In genomic region chr17:81911277-81911961, GRCh38 we compare ENCODE assay signal across 8 cellular contexts. TPM values are rescaled to one million over a fixed set of nuclear protein-coding genes. Genes with fewer than 3 reads are reported as not detected.
DNase-seq lines count a peak whose midpoint lies in the region; ATAC-seq and TF ChIP-seq lines count a peak whose summit lies in the region.

PCYT2 (minus strand) TSS chr17:81911399; CDS start chr17:81911355, 44 bp downstream.

- peak within 1 kb of the TSS; percentile 72 for H3K14ac ChIP-seq in trophoblast cell (ENCODE audit: low read length)

- H3K18ac ChIP-seq in trophoblast cell (ENCODE audit: low read length), result peak within 1 kb of the TSS; percentile 76

- H3K27me3 ChIP-seq in GM06990 (replicated peaks; ENCODE audit: control insufficient read depth, insufficient read depth, low read length) (no peaks in the 10 kb centered on the region), trophoblast cell (ENCODE audit: insufficient read depth, low read length) (no peaks in the 10 kb centered on the region), tibial nerve (no peaks in the 10 kb centered on the region)

- peak within 1 kb of the TSS; percentile 69 for H2AK5ac ChIP-seq in trophoblast cell (ENCODE audit: low read length)

- H3K9ac ChIP-seq in trophoblast cell (ENCODE audit: low read length), result peak within 1 kb of the TSS; percentile 79

- intact Hi-C loops in Right ventricle myocardium superior (cut with DNase I), result no loop called here

- peak in 1 of 2 donors; percentile 77 for TF ChIP-seq POLR2A in tibial nerve (IDR thresholded peaks at IDR 0.05)

- TF ChIP-seq EP300 in tibial nerve (IDR thresholded peaks at IDR 0.05), result no peak

- peak within 1 kb of the TSS; percentile 48 for H3K27ac ChIP-seq in trophoblast cell (ENCODE audit: low read depth, low read length)
- peak within 1 kb of the TSS; percentile 65 to 95 (median 86) for H3K27ac ChIP-seq in tibial nerve

- peaks cover 3% of the 10 kb centered on the region for H3K79me1 ChIP-seq in trophoblast cell (ENCODE audit: low read length)

- H4K12ac ChIP-seq in trophoblast cell (ENCODE audit: low read depth, low read length), result peak within 1 kb of the TSS; percentile 32

- no peak within 1 kb of the TSS for H2BK12ac ChIP-seq in trophoblast cell (ENCODE audit: low read length)

- peaks cover 4% of the 10 kb centered on the region for H3K79me2 ChIP-seq in trophoblast cell (ENCODE audit: control insufficient read depth, insufficient read depth, low read length, poor library complexity)

- H3K4me1 ChIP-seq in trophoblast cell (ENCODE audit: control insufficient read depth in 1 of 2, insufficient read depth in 2 of 2, low read length in 2 of 2) (peaks cover 6% of the 10 kb centered on the region in 2 experiments), tibial nerve (peaks cover 0 to 29% (median 15%) of the 10 kb centered on the region in 4 donors)

- H3K4ac ChIP-seq in trophoblast cell (ENCODE audit: low read depth, low read length), result peak within 1 kb of the TSS; percentile 11

- DNase-seq in GM06990 (ENCODE audit: extremely low read depth, insufficient read length), result peak; percentile 84
- peak; percentile 79 to 91 (median 91) for DNase-seq in NCI-H1417 (lab: John Stamatoyannopoulos, UW)
- peak; percentile 91 for DNase-seq in SW480 (ENCODE audit: low spot score)
- peak; percentile 86 for DNase-seq in activated naive CD8-positive, alpha-beta T cell treated with anti-CD3 and anti-CD28 coated beads, Interleukin-2, amount 50 U/mL, for 16 hours (ENCODE audit: low read depth, low spot score)
- DNase-seq in Right ventricle myocardium superior, result peak; percentile 93
- DNase-seq in trophoblast cell, result peak; percentile 88 to 93
- peak; percentile 77 to 81 for DNase-seq in tibial nerve (ENCODE audit: low spot score in 2 of 2)

- ATAC-seq in HG02610 (IDR thresholded peaks at IDR 0.05; ENCODE audit: unreplicated experiment) (peak; percentile 68), Right ventricle myocardium superior (ENCODE audit: poor library complexity) (peak; percentile 95)

- peak within 1 kb of the TSS; percentile 54 for H2AFZ ChIP-seq in trophoblast cell (ENCODE audit: insufficient read depth, low read length, poor library complexity)

- H3K9me3 ChIP-seq in trophoblast cell (ENCODE audit: insufficient read depth, low read depth, low read length) (no peaks in the 10 kb centered on the region), tibial nerve (no peaks in the 10 kb centered on the region)

- no CpG with 5 or more reads among the region's 84 CpGs for WGBS in trophoblast cell (ENCODE audit: extremely low coverage, insufficient coverage, insufficient read length)
- WGBS in tibial nerve, 2 donors, result 4 to 10% methylated on average over 27 to 65 of the region's 84 CpGs

- H2BK120ac ChIP-seq in trophoblast cell (ENCODE audit: insufficient read depth, low read length, poor library complexity), result peak within 1 kb of the TSS; percentile 59

- H3K4me3 ChIP-seq in GM06990 (replicated peaks; ENCODE audit: low read depth, low read length) (peak within 1 kb of the TSS; percentile 72), trophoblast cell (ENCODE audit: low read depth, low read length) (peak within 1 kb of the TSS; percentile 94), tibial nerve (peak within 1 kb of the TSS; percentile 71 to 89 (median 77))

- peak within 1 kb of the TSS; percentile 46 for H2BK5ac ChIP-seq in trophoblast cell (ENCODE audit: low read depth, low read length, poor library complexity)

- no peak within 1 kb of the TSS for H3K23ac ChIP-seq in trophoblast cell (ENCODE audit: low read length)

- peak within 1 kb of the TSS; percentile 67 for H4K91ac ChIP-seq in trophoblast cell (ENCODE audit: low read depth, low read length)

- H3K4me2 ChIP-seq in trophoblast cell (ENCODE audit: low read length), result peak within 1 kb of the TSS; percentile 95

- TF ChIP-seq CTCF in GM06990 (IDR thresholded peaks at IDR 0.05; ENCODE audit: insufficient read depth, low read length, poor library complexity, severe bottlenecking), result peak; percentile 5
- TF ChIP-seq CTCF in tibial nerve (IDR thresholded peaks at IDR 0.05), result peak in 1 of 5 experiments; percentile 8

- H3K36me3 ChIP-seq in GM06990 (ENCODE audit: control insufficient read depth, insufficient read depth, low read length), result peaks cover 39% of the 10 kb centered on the region
- peaks cover 70 to 71% of the 10 kb centered on the region in 2 experiments for H3K36me3 ChIP-seq in trophoblast cell (ENCODE audit: control insufficient read depth in 1 of 2, insufficient read depth in 2 of 2, low read length in 2 of 2)
- H3K36me3 ChIP-seq in tibial nerve, result peaks cover 0 to 73% (median 11%) of the 10 kb centered on the region in 3 donors

- peak within 1 kb of the TSS; percentile 43 for H4K8ac ChIP-seq in trophoblast cell (ENCODE audit: low read depth, low read length)

RNA-seq across cellular contexts. Expression of gene PCYT2, which starts in this region (rescaled TPM):
- 29.5 TPM for total RNA-seq in Right ventricle myocardium superior
- 27.8 and 28.9 TPM in 2 replicates for polyA plus RNA-seq in trophoblast cell (2013)
- 10 to 100 TPM; 36.0 to 64.9 (median 46.6) TPM for total RNA-seq in tibial nerve

Comparison
In these comparisons a context has a peak if more than half of its experiments do, and no peak if none do; other contexts are left out.
1. Peak in every context shown above with its lines: DNase-seq, ATAC-seq, H3K4me3 ChIP-seq and H3K27ac ChIP-seq.